Comparison of ENCODE assay signal across 8 cellular contexts in the genomic region with DNA sequence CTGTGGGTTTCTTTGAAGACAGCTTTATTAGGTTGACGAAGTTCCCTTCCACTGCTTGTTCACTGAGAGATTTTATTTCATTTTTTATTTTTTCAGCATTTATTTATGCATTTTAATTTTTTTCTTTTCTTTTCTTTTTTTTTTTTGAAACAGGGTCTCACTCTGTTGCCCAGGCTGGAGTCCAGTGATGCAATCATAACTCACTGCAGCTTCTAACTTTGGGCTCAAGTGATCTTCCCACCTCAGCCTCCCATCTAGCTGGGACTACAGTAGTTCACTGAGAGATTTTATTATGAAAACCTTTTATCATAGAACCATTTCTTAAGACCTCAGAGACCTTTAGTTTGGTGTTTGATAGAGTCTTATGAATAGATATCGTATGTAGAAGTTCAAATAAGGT.
"Had no signal": no experiment of that assay in that cellular context is flagged by ENCODE, and none has a peak within 500 bp of the region (broad histone marks: within the 10 kb centered on the region; RNA-seq: fewer than 3 reads in every experiment).

No MANE protein-coding gene starts in this region.

- DNase-seq: GDM1, GF-D8 had no signal

- H3K4me3 ChIP-seq: GM12878 had no signal

- ATAC-seq: GM12878 had no signal

- FAIRE-seq: G401.6, GM12878, GM12891, GM12892, GM18507, GM19239 had no signal
